ENCODE assay signal across 1 cellular context in genomic region chr17:40306395-40306794, GRCh38.
TF ChIP-seq lines count a peak whose summit lies in the region.

No MANE protein-coding gene starts in this region.

TF ChIP-seq in H1, 55 proteins besides CTCF, POLR2A, EP300 and RAD21:
- TF ChIP-seq YY1 (IDR thresholded peaks at IDR 0.05; ENCODE audit: low read depth, low read length) = no peak
- TF ChIP-seq ZNF274 (IDR thresholded peaks at IDR 0.05; ENCODE audit: borderline replicate concordance, extremely low read depth, low read length) = no peak
- no peak for TF ChIP-seq HDAC2 (IDR thresholded peaks at IDR 0.05; ENCODE audit: borderline replicate concordance in 1 of 2, low read depth in 2 of 2, low read length in 2 of 2)
- TF ChIP-seq BRCA1 (IDR thresholded peaks at IDR 0.05; ENCODE audit: low read depth, low read length) = no peak
- TF ChIP-seq SRF (IDR thresholded peaks at IDR 0.05; ENCODE audit: low read depth, low read length) = no peak
- no peak for TF ChIP-seq POU5F1 (IDR thresholded peaks at IDR 0.05; ENCODE audit: low read depth, low read length)
- no peak for TF ChIP-seq KDM1A (IDR thresholded peaks at IDR 0.05; ENCODE audit: borderline replicate concordance, low read length)
- TF ChIP-seq MAFK (IDR thresholded peaks at IDR 0.05; ENCODE audit: low read depth, low read length) = no peak
- TF ChIP-seq CBX8 (IDR thresholded peaks at IDR 0.05; ENCODE audit: borderline replicate concordance, low read depth, low read length) = no peak
- TF ChIP-seq JUND (IDR thresholded peaks at IDR 0.05; ENCODE audit: low read length) = no peak
- no peak for TF ChIP-seq BCL11A (IDR thresholded peaks at IDR 0.05; ENCODE audit: low read depth in 2 of 2, low read length in 2 of 2)
TF ChIP-seq in H1: peak in this region for 0.
